ENCODE assay signal across 8 cellular contexts in the genomic region with DNA sequence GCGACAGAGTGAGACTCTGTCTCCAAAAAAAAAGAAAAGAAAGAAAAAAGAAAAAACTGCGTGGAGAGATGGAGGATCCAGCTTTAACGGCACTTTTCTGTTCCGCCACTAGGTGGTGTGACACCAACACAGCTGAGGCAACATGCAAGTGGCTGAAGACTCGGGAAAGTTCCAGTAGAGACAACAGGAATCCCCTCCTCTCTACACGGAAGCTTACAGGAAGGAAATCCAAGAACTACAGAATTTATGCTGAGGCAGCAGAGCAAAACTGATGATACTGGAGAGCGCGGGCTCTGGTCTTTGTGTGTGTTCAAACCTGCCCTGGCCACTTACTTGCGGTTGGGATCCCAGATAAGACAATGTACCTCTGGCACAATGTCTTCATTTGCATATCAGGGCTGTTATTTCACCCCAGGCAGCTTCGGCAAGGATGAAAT. TPM values are rescaled to one million over a fixed set of nuclear protein-coding genes. Genes with fewer than 3 reads are reported as not detected.
DNase-seq lines count a peak whose midpoint lies in the region; ATAC-seq, FAIRE-seq and TF ChIP-seq lines count a peak whose summit lies in the region.

No MANE protein-coding gene starts in this region.

- peak overlapping the region; percentile 55 for H2AFZ ChIP-seq in neuronal stem cell (ENCODE audit: low read length)

- H3K9me3 ChIP-seq in DOHH2 (ENCODE audit: control insufficient read depth, insufficient read depth, low read length) (no peaks in the 10 kb centered on the region), SJCRH30 (replicated peaks) (no peaks in the 10 kb centered on the region), neuronal stem cell (replicated peaks in 1 of 2; ENCODE audit: control insufficient read depth in 2 of 2, insufficient read depth in 1 of 2, low read depth in 1 of 2, low read length in 2 of 2) (no peaks in the 10 kb centered on the region), upper lobe of right lung (no peaks in the 10 kb centered on the region)

- no peak overlapping the region for H2BK15ac ChIP-seq in neuronal stem cell (ENCODE audit: low read length)

- H3K9me3 Mint-ChIP-seq in activated naive CD4-positive, alpha-beta T cell treated with anti-CD3 and anti-CD28 coated beads, Interleukin-2, amount 50 U/mL, for 72 hours, result no peaks in the 10 kb centered on the region

- no peaks in the 10 kb centered on the region for H3K9me2 ChIP-seq in DOHH2 (replicated peaks; ENCODE audit: control insufficient read depth, low read length)

- no peak overlapping the region for H2BK12ac ChIP-seq in neuronal stem cell (ENCODE audit: low read length)

- H4K91ac ChIP-seq in neuronal stem cell (ENCODE audit: low read depth, low read length, poor library complexity), result no peak overlapping the region

- H3K36me3 Mint-ChIP-seq in activated naive CD4-positive, alpha-beta T cell treated with anti-CD3 and anti-CD28 coated beads, Interleukin-2, amount 50 U/mL, for 72 hours, result peaks cover 8 to 14% of the 10 kb centered on the region in 2 donors

- no peaks in the 10 kb centered on the region for H3K27me3 ChIP-seq in DOHH2 (ENCODE audit: control insufficient read depth, low read length)
- no peaks in the 10 kb centered on the region for H3K27me3 ChIP-seq in SJCRH30
- no peaks in the 10 kb centered on the region for H3K27me3 ChIP-seq in neuronal stem cell (ENCODE audit: control insufficient read depth in 3 of 3, insufficient read depth in 3 of 3, low read depth in 1 of 3, low read length in 3 of 3)
- no peaks in the 10 kb centered on the region for H3K27me3 ChIP-seq in upper lobe of right lung

- H2AK5ac ChIP-seq in neuronal stem cell (ENCODE audit: low read depth, low read length), result no peak overlapping the region

- H3K27ac Mint-ChIP-seq in activated naive CD4-positive, alpha-beta T cell treated with anti-CD3 and anti-CD28 coated beads, Interleukin-2, amount 50 U/mL, for 72 hours, result peak overlapping the region; percentile 81 to 87

- peaks cover 100% of the 10 kb centered on the region for H3K79me2 ChIP-seq in DOHH2 (ENCODE audit: control insufficient read depth, low read length)

- H3K4me2 ChIP-seq in DOHH2 (ENCODE audit: low read length) (peak overlapping the region; percentile 46), neuronal stem cell (ENCODE audit: insufficient read depth, low read length, poor library complexity, severe bottlenecking) (no peak overlapping the region)

- H3K18ac ChIP-seq in neuronal stem cell (ENCODE audit: low read length), result no peak overlapping the region

- DNase-seq in Jurkat, Clone E6-1 (ENCODE audit: low read depth, low spot score), result peak; percentile 57
- DNase-seq in SJCRH30 (peak; percentile 50 to 77), frontal cortex (ENCODE audit: low spot score in 2 of 2) (peak; percentile 78 to 87), neuronal stem cell (ENCODE audit: low spot score) (peak; percentile 67), upper lobe of right lung (no peak)
- DNase-seq in activated naive CD4-positive, alpha-beta T cell treated with anti-CD3 and anti-CD28 coated beads, Interleukin-2, amount 50 U/mL, for 72 hours (ENCODE audit: low spot score in 2 of 2), result peak in 1 of 2 donors; percentile 62

- peaks cover 39% of the 10 kb centered on the region for H4K20me1 ChIP-seq in DOHH2 (ENCODE audit: control insufficient read depth, insufficient read depth, low read depth, low read length)

- no peak overlapping the region for H2BK120ac ChIP-seq in neuronal stem cell (ENCODE audit: low read depth, low read length)

- H3F3A ChIP-seq in DOHH2 (ENCODE audit: control insufficient read depth, insufficient read depth), result no peaks in the 10 kb centered on the region

- ATAC-seq in activated naive CD4-positive, alpha-beta T cell treated with anti-CD3 and anti-CD28 coated beads, Interleukin-2, amount 50 U/mL, for 72 hours, result peak; percentile 79 to 80
- ATAC-seq in upper lobe of right lung, result peak; percentile 81
- no peak for ATAC-seq in HG03175 (IDR thresholded peaks at IDR 0.05; ENCODE audit: unreplicated experiment)

- peak; percentile 88 for TF ChIP-seq CTCF in DOHH2 (IDR thresholded peaks at IDR 0.05; ENCODE audit: low read depth, low read length, poor library complexity, severe bottlenecking)
- TF ChIP-seq CTCF in upper lobe of right lung (IDR thresholded peaks at IDR 0.05), result peak; percentile 88

- FAIRE-seq in frontal cortex (lab: Jason Lieb, UNC), result peak; percentile 68

- H3K27ac ChIP-seq in DOHH2 (ENCODE audit: low read depth, low read length) (no peak overlapping the region), SJCRH30 (no peak overlapping the region), neuronal stem cell (replicated peaks; ENCODE audit: low read length) (no peak overlapping the region), upper lobe of right lung (peak overlapping the region; percentile 45)

- H3K23ac ChIP-seq in neuronal stem cell (ENCODE audit: low read depth, low read length, poor library complexity), result no peak overlapping the region

- H3K9ac ChIP-seq in neuronal stem cell (ENCODE audit: low read depth, low read length, poor library complexity), result no peak overlapping the region

- no peak overlapping the region for H3K4ac ChIP-seq in neuronal stem cell (ENCODE audit: low read length)

- WGBS in neuronal stem cell (ENCODE audit: extremely low coverage in 2 of 2, insufficient read length in 2 of 2, insufficient replicate concordance in 1 of 2), 2 donors, result no CpG with 5 or more reads among the region's 10 CpGs

- no peak overlapping the region for H3K14ac ChIP-seq in neuronal stem cell (ENCODE audit: low read length)

- H3K4me1 ChIP-seq in DOHH2 (ENCODE audit: control insufficient read depth, low read length) (peaks cover 25% of the 10 kb centered on the region), SJCRH30 (peaks cover 20% of the 10 kb centered on the region), neuronal stem cell (ENCODE audit: control insufficient read depth in 2 of 2, insufficient read depth in 1 of 2, low read depth in 1 of 2, low read length in 2 of 2) (peaks cover 6 to 11% of the 10 kb centered on the region in 2 donors), upper lobe of right lung (peaks cover 56% of the 10 kb centered on the region)

- no peak overlapping the region for H4K8ac ChIP-seq in neuronal stem cell (ENCODE audit: low read depth, low read length)

- peaks cover 49% of the 10 kb centered on the region for H3K36me3 ChIP-seq in DOHH2 (ENCODE audit: control insufficient read depth, low read length)
- H3K36me3 ChIP-seq in SJCRH30, result peaks cover 16% of the 10 kb centered on the region; the same call in 1 of the 2 replicates
- peaks cover 4 to 52% of the 10 kb centered on the region in 2 donors for H3K36me3 ChIP-seq in neuronal stem cell (replicated peaks in 1 of 2; ENCODE audit: control insufficient read depth in 2 of 2, insufficient read depth in 2 of 2, low read length in 2 of 2)
- peaks cover under 1% of the 10 kb centered on the region for H3K36me3 ChIP-seq in upper lobe of right lung

- peaks cover 28% of the 10 kb centered on the region for H3K79me1 ChIP-seq in neuronal stem cell (ENCODE audit: low read depth, low read length)

- no peak overlapping the region for H2BK5ac ChIP-seq in neuronal stem cell (ENCODE audit: low read length)

- peak overlapping the region; percentile 34 for H3K4me3 ChIP-seq in DOHH2 (ENCODE audit: low read length)
- no peak overlapping the region for H3K4me3 ChIP-seq in Jurkat, Clone E6-1 (ENCODE audit: low read length)
- H3K4me3 ChIP-seq in SJCRH30, result no peak overlapping the region
- no peak overlapping the region for H3K4me3 ChIP-seq in neuronal stem cell (ENCODE audit: low read length in 2 of 2)
- no peak overlapping the region for H3K4me3 ChIP-seq in upper lobe of right lung

- intact Hi-C loops in upper lobe of right lung (cut with DNase I), result no loop called here

RNA-seq across cellular contexts. Expression of gene RANBP3, which starts 9.9 kb away (rescaled TPM):
- polyA plus RNA-seq in Jurkat, Clone E6-1 (2012; ENCODE audit: insufficient read depth, insufficient read length), result 62.0 TPM
- 74.8 and 76.5 TPM in 2 replicates for total RNA-seq in SJCRH30 (2014; rRNA removed; shearing (Covaris generic))
- total RNA-seq in activated naive CD4-positive, alpha-beta T cell treated with anti-CD3 and anti-CD28 coated beads, Interleukin-2, amount 50 U/mL, for 72 hours, result 100 to 1,000 TPM in 1 of 2 donors, 10 to 100 TPM in 1; 89.6 to 112 TPM
- total RNA-seq in frontal cortex, result 41.6 TPM
- polyA plus RNA-seq in neuronal stem cell (2013, experiment 1 of 2), result 112 TPM
- 111 TPM for polyA plus RNA-seq in neuronal stem cell (2013, experiment 2 of 2)
- 65.5 TPM for total RNA-seq in upper lobe of right lung

RNA-seq across cellular contexts. Expression of gene CAPS, which starts 54.0 kb away (rescaled TPM):
- polyA plus RNA-seq in Jurkat, Clone E6-1 (2012; ENCODE audit: insufficient read depth, insufficient read length), result 1.5 TPM
- 0.73 and 1.9 TPM in 2 replicates for total RNA-seq in SJCRH30 (2014; rRNA removed; shearing (Covaris generic))
- 1 to 10 TPM; 5.1 to 6.0 TPM for total RNA-seq in activated naive CD4-positive, alpha-beta T cell treated with anti-CD3 and anti-CD28 coated beads, Interleukin-2, amount 50 U/mL, for 72 hours
- total RNA-seq in frontal cortex (2.4 TPM), upper lobe of right lung (12.5 TPM)
- 3.0 TPM for polyA plus RNA-seq in neuronal stem cell (2013, experiment 1 of 2)
- polyA plus RNA-seq in neuronal stem cell (2013, experiment 2 of 2), result 3.0 TPM
